Comparison of ENCODE assay signal across 8 cellular contexts in the genomic region with DNA sequence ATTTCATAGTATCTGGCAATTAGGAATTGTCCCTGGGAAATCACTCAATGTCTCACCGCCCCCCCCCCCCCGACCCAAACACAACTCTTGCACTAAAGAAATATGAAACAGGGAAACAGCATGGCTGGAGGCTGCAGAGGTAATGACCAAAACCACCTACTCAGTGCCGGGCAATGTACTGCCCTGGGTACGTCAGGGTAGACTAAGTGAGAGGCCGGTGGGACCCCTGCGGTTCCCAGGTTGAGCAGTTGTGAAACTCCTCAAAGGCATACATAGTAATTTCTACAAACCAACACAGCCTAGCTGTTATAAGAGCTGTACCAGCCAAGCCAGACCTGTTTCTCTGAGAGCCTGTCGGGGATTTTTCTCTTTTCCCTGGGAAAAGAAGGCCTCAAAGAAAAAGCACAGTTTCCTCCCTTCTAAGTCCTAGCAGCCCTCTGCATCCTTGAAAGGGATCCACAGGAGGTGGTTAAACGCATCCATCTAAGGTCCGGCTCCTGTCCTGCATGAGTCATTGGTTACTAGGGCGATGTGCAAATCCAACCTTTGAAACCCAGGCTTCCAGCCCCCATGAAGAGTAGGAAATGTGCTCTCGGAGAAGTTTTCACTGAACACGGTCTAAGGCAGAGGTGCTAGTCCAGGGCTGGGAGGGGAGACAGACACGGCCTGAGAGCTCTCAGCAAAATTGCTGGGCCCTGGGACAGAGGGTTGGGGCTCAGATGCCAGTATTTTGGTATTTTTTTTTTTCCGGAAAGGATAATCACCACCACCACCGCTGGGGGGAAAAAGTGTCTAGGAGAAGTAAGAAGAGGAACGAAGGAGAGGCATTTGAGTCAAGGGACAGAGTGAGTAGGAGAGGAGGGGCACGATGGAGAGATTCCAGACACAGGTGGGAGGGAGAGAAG.
DNase-seq lines count a peak whose midpoint lies in the region; ATAC-seq, FAIRE-seq and TF ChIP-seq lines count a peak whose summit lies in the region.
"Not testable (repeated sequence)": the region's sequence is repeated elsewhere in the genome, so short reads cannot be mapped to it uniquely, and the experiment has no call there.

No MANE protein-coding gene starts in this region.

- not testable (repeated sequence) for H3K9me3 Mint-ChIP-seq in CD8-positive, alpha-beta T cell; activated T-cell treated with anti-CD3 and anti-CD28 coated beads, Interleukin-2, amount 50 U/mL, for 24 hours; brain; naive thymus-derived CD8-positive, alpha-beta T cell; stimulated activated naive CD8-positive, alpha-beta T cell treated with anti-CD3 and anti-CD28 coated beads, Interleukin-15, amount 100 ng/mL, for 72 hours

- H3K36me3 Mint-ChIP-seq in CD8-positive, alpha-beta T cell; activated T-cell treated with anti-CD3 and anti-CD28 coated beads, Interleukin-2, amount 50 U/mL, for 24 hours (ENCODE audit: low read depth); brain; naive thymus-derived CD8-positive, alpha-beta T cell: not testable (repeated sequence)

- H3K4me3 ChIP-seq in CD8-positive, alpha-beta T cell (ENCODE audit: low read depth, low read length): not testable (repeated sequence)
- H3K4me3 ChIP-seq in left ventricle myocardium inferior: peak overlapping the region; percentile 68

- H3K27me3 ChIP-seq in CD8-positive, alpha-beta T cell (ENCODE audit: insufficient read depth, low read length): not testable (repeated sequence)
- peaks cover 21% of the 10 kb centered on the region for H3K27me3 ChIP-seq in left ventricle myocardium inferior (ENCODE audit: low read depth)

- H3K27ac ChIP-seq in CD8-positive, alpha-beta T cell (ENCODE audit: low read depth, low read length); left ventricle myocardium inferior (replicated peaks): not testable (repeated sequence)

- H3K9me3 ChIP-seq in CD8-positive, alpha-beta T cell (ENCODE audit: low read length); left ventricle myocardium inferior (replicated peaks): not testable (repeated sequence)

- CTCF ChIA-PET in CD8-positive, alpha-beta T cell (lab: Charles Lee): not testable (repeated sequence)

- intact Hi-C loops in CD8-positive, alpha-beta T cell (cut with DNase I, micrococcal nuclease): loop anchor here (10.0 kb wide), 2 partner anchors 162 to 242 kb away; no protein-coding TSS in a partner anchor
- intact Hi-C loops in left ventricle myocardium inferior (cut with micrococcal nuclease): not testable (repeated sequence)

- peaks cover 17% of the 10 kb centered on the region for H3K27me3 Mint-ChIP-seq in CD8-positive, alpha-beta T cell (ENCODE audit: low read depth)
- peaks cover 39% of the 10 kb centered on the region for H3K27me3 Mint-ChIP-seq in activated T-cell treated with anti-CD3 and anti-CD28 coated beads, Interleukin-2, amount 50 U/mL, for 24 hours
- peaks cover 28% of the 10 kb centered on the region for H3K27me3 Mint-ChIP-seq in brain
- H3K27me3 Mint-ChIP-seq in naive thymus-derived CD8-positive, alpha-beta T cell: peaks cover 2 to 26% (median 6%) of the 10 kb centered on the region in 5 donors
- H3K27me3 Mint-ChIP-seq in stimulated activated naive CD8-positive, alpha-beta T cell treated with anti-CD3 and anti-CD28 coated beads, Interleukin-15, amount 100 ng/mL, for 72 hours: peaks cover 45% of the 10 kb centered on the region

- not testable (repeated sequence) for H3K4me1 ChIP-seq in CD8-positive, alpha-beta T cell (ENCODE audit: insufficient read depth, low read length)
- peaks cover 20% of the 10 kb centered on the region for H3K4me1 ChIP-seq in left ventricle myocardium inferior

- H3K4me1 Mint-ChIP-seq in CD8-positive, alpha-beta T cell (ENCODE audit: low read depth): peaks cover 21% of the 10 kb centered on the region
- peaks cover 16% of the 10 kb centered on the region for H3K4me1 Mint-ChIP-seq in activated T-cell treated with anti-CD3 and anti-CD28 coated beads, Interleukin-2, amount 50 U/mL, for 24 hours (ENCODE audit: low read depth)
- peaks cover 12% of the 10 kb centered on the region for H3K4me1 Mint-ChIP-seq in brain
- peaks cover 9 to 19% (median 15%) of the 10 kb centered on the region in 4 donors for H3K4me1 Mint-ChIP-seq in naive thymus-derived CD8-positive, alpha-beta T cell
- H3K4me1 Mint-ChIP-seq in stimulated activated naive CD8-positive, alpha-beta T cell treated with anti-CD3 and anti-CD28 coated beads, Interleukin-15, amount 100 ng/mL, for 72 hours: peaks cover 25% of the 10 kb centered on the region

- not testable (repeated sequence) for DNase-seq in CD8-positive, alpha-beta T cell; RCC 7860 (ENCODE audit: low spot score); activated T-cell treated with anti-CD3 and anti-CD28 coated beads, Interleukin-2, amount 50 U/mL, for 24 hours; left ventricle myocardium inferior; naive thymus-derived CD8-positive, alpha-beta T cell; stimulated activated naive CD8-positive, alpha-beta T cell treated with anti-CD3 and anti-CD28 coated beads, Interleukin-15, amount 100 ng/mL, for 72 hours
- DNase-seq in HK-2 (ENCODE audit: unreplicated experiment): peak; percentile 24

- TF ChIP-seq CTCF in CD8-positive, alpha-beta T cell (IDR thresholded peaks at IDR 0.05); brain (conservative IDR thresholded peaks at IDR 0.05); left ventricle myocardium inferior (IDR thresholded peaks at IDR 0.05; ENCODE audit: borderline replicate concordance): not testable (repeated sequence)

- not testable (repeated sequence) for H3K27ac Mint-ChIP-seq in CD8-positive, alpha-beta T cell; activated T-cell treated with anti-CD3 and anti-CD28 coated beads, Interleukin-2, amount 50 U/mL, for 24 hours; naive thymus-derived CD8-positive, alpha-beta T cell
- H3K27ac Mint-ChIP-seq in brain: peak overlapping the region in 4 of 5 experiments; percentile 52 to 87 (median 61)
- peak overlapping the region in 1 of 2 donors; percentile 37 for H3K27ac Mint-ChIP-seq in stimulated activated naive CD8-positive, alpha-beta T cell treated with anti-CD3 and anti-CD28 coated beads, Interleukin-15, amount 100 ng/mL, for 72 hours

- POLR2A ChIA-PET in CD8-positive, alpha-beta T cell (lab: Charles Lee); naive thymus-derived CD8-positive, alpha-beta T cell (lab: Charles Lee): not testable (repeated sequence)

- peak overlapping the region; percentile 70 for H3K4me3 Mint-ChIP-seq in CD8-positive, alpha-beta T cell
- H3K4me3 Mint-ChIP-seq in activated T-cell treated with anti-CD3 and anti-CD28 coated beads, Interleukin-2, amount 50 U/mL, for 24 hours: peak overlapping the region; percentile 59
- peak overlapping the region; percentile 86 to 89 (median 87) for H3K4me3 Mint-ChIP-seq in brain
- peak overlapping the region in 9 of 10 donors; percentile 62 to 90 (median 77) for H3K4me3 Mint-ChIP-seq in naive thymus-derived CD8-positive, alpha-beta T cell
- H3K4me3 Mint-ChIP-seq in stimulated activated naive CD8-positive, alpha-beta T cell treated with anti-CD3 and anti-CD28 coated beads, Interleukin-15, amount 100 ng/mL, for 72 hours: peak overlapping the region; percentile 73 to 79

- peak; percentile 23 for FAIRE-seq in RCC 7860 (lab: Jason Lieb, UNC)

- ATAC-seq in CD8-positive, alpha-beta T cell; naive thymus-derived CD8-positive, alpha-beta T cell: not testable (repeated sequence)
- ATAC-seq in stimulated activated naive CD8-positive, alpha-beta T cell treated with anti-CD3 and anti-CD28 coated beads, Interleukin-15, amount 100 ng/mL, for 72 hours: peak; percentile 42

- not testable (repeated sequence) for H3K36me3 ChIP-seq in CD8-positive, alpha-beta T cell (ENCODE audit: insufficient read depth, low read length); left ventricle myocardium inferior
